Comparison of ENCODE assay signal across 18 cellular contexts in genomic region chr5:157750320-157750719, GRCh38. TPM values are rescaled to one million over a fixed set of nuclear protein-coding genes. Genes with fewer than 3 reads are reported as not detected.
DNase-seq lines count a peak whose midpoint lies in the region; ATAC-seq, FAIRE-seq and TF ChIP-seq lines count a peak whose summit lies in the region.
"Had no signal": no experiment of that assay in that cellular context is flagged by ENCODE, and none has a peak within 500 bp of the region (broad histone marks: within the 10 kb centered on the region; RNA-seq: fewer than 3 reads in every experiment).

No MANE protein-coding gene starts in this region.

- POLR2A ChIA-PET in HepG2 (lab: Yijun Ruan, JAX), result no interaction called here

- TF ChIP-seq EP300 in HepG2 (IDR thresholded peaks at IDR 0.05; ENCODE audit: low read depth in 2 of 2, low read length in 2 of 2) (no peak), HepG2 (CRISPR knock-in tag; IDR thresholded peaks at IDR 0.05; ENCODE audit: borderline replicate concordance) (no peak)

- no peak for TF ChIP-seq POLR2A in HepG2 (IDR thresholded peaks at IDR 0.05; ENCODE audit: insufficient read depth in 1 of 2, low read depth in 2 of 2, low read length in 2 of 2)

- in situ Hi-C loops in HepG2 (cut with HindIII; ENCODE audit: extremely low pct_ligation_motif_present, low pct_unique_long_range_greater_than_20kb), result no loop called here

- TF ChIP-seq RAD21 in HepG2 (CRISPR knock-in tag; IDR thresholded peaks at IDR 0.05), result no peak

- no peaks in the 10 kb centered on the region for H3K27me3 ChIP-seq in HepG2 (ENCODE audit: control insufficient read depth in 1 of 2, insufficient read depth in 2 of 2, low read length in 2 of 2)
- H3K27me3 ChIP-seq: SJCRH30, tibial artery had no signal

- peaks cover 20% of the 10 kb centered on the region for H3K4me1 ChIP-seq in HepG2 (ENCODE audit: insufficient read depth, low read length)

- no peak overlapping the region for H3K9ac ChIP-seq in HepG2 (ENCODE audit: insufficient read depth, low read depth, low read length)

- no peak for TF ChIP-seq CTCF in choroid plexus epithelial cell (conservative IDR thresholded peaks at IDR 0.05; ENCODE audit: low read depth, low read length)
- no peak for TF ChIP-seq CTCF in HepG2 (CRISPR knock-in tag; IDR thresholded peaks at IDR 0.05)

- CTCF ChIA-PET in HepG2 (lab: Yijun Ruan, JAX; ENCODE audit: low intra/inter-chr PET ratio, low total read pairs), result no interaction called here

- H3K27ac ChIP-seq in HepG2 (ENCODE audit: extremely low read length, insufficient read depth, low read length), result no peak overlapping the region
- H3K27ac ChIP-seq: SJCRH30, tibial artery had no signal

- H2AFZ ChIP-seq in HepG2 (ENCODE audit: low read length), result no peak overlapping the region

- intact Hi-C loops in HepG2 (cut with micrococcal nuclease; ENCODE audit: unreplicated experiment), result no loop called here

- no TSS peak for BruUV-seq in HepG2 (replicated peaks; lab: Mats Ljungman, UMichigan)

- no peak overlapping the region for H3K4me2 ChIP-seq in HepG2 (ENCODE audit: low read depth, low read length)

- ATAC-seq in HepG2, result peak; percentile 51; the same call in 2 of the 3 replicates
- ATAC-seq in GM19324 (IDR thresholded peaks at IDR 0.05; ENCODE audit: low FRiP score, unreplicated experiment), result no peak
- no peak for ATAC-seq in GM21619 (IDR thresholded peaks at IDR 0.05; ENCODE audit: unreplicated experiment)
- ATAC-seq: naive thymus-derived CD8-positive, alpha-beta T cell had no signal

- peaks cover 4 to 17% of the 10 kb centered on the region in 2 experiments; a peak in 4 of 5 replicates for H3K36me3 ChIP-seq in HepG2 (replicated peaks in 1 of 2; ENCODE audit: control insufficient read depth in 1 of 2, insufficient read depth in 2 of 2, low read length in 2 of 2)

- no peaks in the 10 kb centered on the region for H4K20me1 ChIP-seq in HepG2 (ENCODE audit: insufficient read depth, low read length)

- H3K4me3 ChIP-seq in choroid plexus epithelial cell (ENCODE audit: low read depth, low read length), result no peak overlapping the region
- no peak overlapping the region for H3K4me3 ChIP-seq in HepG2 (replicated peaks in 1 of 3; ENCODE audit: insufficient read depth in 1 of 3, low read depth in 2 of 3, low read length in 3 of 3)
- H3K4me3 ChIP-seq: SJCRH30, tibial artery had no signal

- FAIRE-seq in HTR-8/SVneo (lab: Jason Lieb, UNC) (no peak), HepG2 (lab: Jason Lieb, UNC) (no peak)
- FAIRE-seq: D721Med had no signal

- 97% methylated on average over 1 of the region's 1 CpG for WGBS in HepG2 (ENCODE audit: low lambda C conversion rate)

- no peaks in the 10 kb centered on the region for H3K9me3 ChIP-seq in HepG2 (ENCODE audit: low read length)
- H3K9me3 ChIP-seq: SJCRH30, tibial artery had no signal

- peak; percentile 40 for DNase-seq in AG08395 (ENCODE audit: low spot score)
- DNase-seq in HTR-8/SVneo (ENCODE audit: insufficient read length, low spot score), result peak; percentile 61
- peak; percentile 70 for DNase-seq in choroid plexus epithelial cell (ENCODE audit: low read depth)
- DNase-seq in HepG2 (ENCODE audit: low spot score), result no peak
- DNase-seq in NCI-H1048 (lab: John Stamatoyannopoulos, UW), result no peak
- DNase-seq in germinal center (ENCODE audit: low spot score), result no peak
- DNase-seq: activated CD4-positive, alpha-beta T cell treated with anti-CD3 and anti-CD28 coated beads, Interleukin-2, amount 50 U/mL, for 4 hours; erythroblast; GOT3; naive thymus-derived CD8-positive, alpha-beta T cell; NK-92 treated with Interleukin-12 subunit alpha and Interleukin-12 subunit beta, amount 100 ng/mL, for 24 hours; SJCRH30; stimulated activated CD4-positive, alpha-beta T cell treated with anti-CD3 and anti-CD28 coated beads, Interleukin-2, amount 100 ng/mL, for 48 hours; stimulated activated CD8-positive, alpha-beta memory T cell treated with anti-CD3 and anti-CD28 coated beads, Interleukin-4, amount 100 ng/mL, for 48 hours; tibial artery had no signal

- H3K79me2 ChIP-seq in HepG2 (ENCODE audit: insufficient read depth, low read length), result no peaks in the 10 kb centered on the region

TF ChIP-seq in HepG2, 621 proteins besides CTCF, POLR2A, EP300 and RAD21:
- TF ChIP-seq SP5 (CRISPR knock-in tag; IDR thresholded peaks at IDR 0.05; ENCODE audit: borderline replicate concordance, low read depth) (no peak), HNF4A (CRISPR knock-in tag; IDR thresholded peaks at IDR 0.05) (0 out of 2 replicates have a peak, but pooled peaks have one; percentile 18), MYNN (CRISPR knock-in tag; IDR thresholded peaks at IDR 0.05; ENCODE audit: low read depth) (no peak)

RNA-seq across cellular contexts. Expression of gene LSM11, which starts 6.8 kb away (rescaled TPM):
- total RNA-seq in HepG2 (2016; rRNA removed; fragmentation: Illumina TruSeq; extraction: Trizol), result 7.2 and 9.9 TPM in 2 replicates
- total RNA-seq in HepG2 (2016; cell fraction: cytosol; rRNA removed; fragmentation: Illumina TruSeq; extraction: Trizol; ENCODE audit: low read depth), result 0.97 and 1.1 TPM in 2 replicates
- total RNA-seq in HepG2 (2016; cell fraction: insoluble cytoplasmic fraction; rRNA removed; fragmentation: Illumina TruSeq; extraction: Trizol), result 7.2 and 9.4 TPM in 2 replicates
- total RNA-seq in HepG2 (2016; cell fraction: membrane; rRNA removed; fragmentation: Illumina TruSeq; extraction: Trizol), result 4.1 and 4.9 TPM in 2 replicates
- total RNA-seq in HepG2 (2016; cell fraction: nucleus; rRNA removed; fragmentation: Illumina TruSeq; extraction: Trizol), result 5.1 and 5.6 TPM in 2 replicates
- 3.3 and 4.5 TPM in 2 replicates for polyA plus RNA-seq in HepG2 (2011; rRNA removed)
- polyA plus RNA-seq in HepG2 (2011; cell fraction: cytosol; rRNA removed), result 2.3 and 2.8 TPM in 2 replicates
- 2.7 and 3.3 TPM in 2 replicates for polyA plus RNA-seq in HepG2 (2011; cell fraction: nucleus; rRNA removed)
- 3.3 and 4.6 TPM in 2 replicates for polyA plus RNA-seq in HepG2 (2012)
- polyA plus RNA-seq in HepG2 (2016; cell fraction: cytosol; fragmentation: Illumina TruSeq; extraction: Trizol; ENCODE audit: low read depth), result 0.75 and 0.80 TPM in 2 replicates
- polyA plus RNA-seq in HepG2 (2016; cell fraction: insoluble cytoplasmic fraction; fragmentation: Illumina TruSeq; extraction: Trizol; ENCODE audit: low read depth), result 6.0 and 6.6 TPM in 2 replicates
- polyA plus RNA-seq in HepG2 (2016; cell fraction: membrane; fragmentation: Illumina TruSeq; extraction: Trizol; ENCODE audit: low read depth), result 1.6 and 1.9 TPM in 2 replicates
- polyA plus RNA-seq in HepG2 (2016; cell fraction: nucleus; fragmentation: Illumina TruSeq; extraction: Trizol; ENCODE audit: insufficient read depth, low read depth), result 6.6 and 6.9 TPM in 2 replicates
- polyA minus RNA-seq in HepG2 (2011; rRNA and poly(A)+ RNA removed; ENCODE audit: low replicate concordance), result 5.8 and 7.3 TPM in 2 replicates
- polyA minus RNA-seq in HepG2 (2011; cell fraction: cytosol; rRNA and poly(A)+ RNA removed), result 4.1 and 5.1 TPM in 2 replicates
- 3.5 and 3.6 TPM in 2 replicates for polyA minus RNA-seq in HepG2 (2011; cell fraction: nucleus; rRNA and poly(A)+ RNA removed)

RNA-seq across cellular contexts. Expression of gene THG1L, which starts 19.1 kb away (rescaled TPM):
- 16.6 and 21.7 TPM in 2 replicates for total RNA-seq in HepG2 (2016; rRNA removed; fragmentation: Illumina TruSeq; extraction: Trizol)
- total RNA-seq in HepG2 (2016; cell fraction: cytosol; rRNA removed; fragmentation: Illumina TruSeq; extraction: Trizol; ENCODE audit: low read depth), result 6.2 and 8.9 TPM in 2 replicates
- 16.7 and 23.3 TPM in 2 replicates for total RNA-seq in HepG2 (2016; cell fraction: insoluble cytoplasmic fraction; rRNA removed; fragmentation: Illumina TruSeq; extraction: Trizol)
- 17.6 and 19.1 TPM in 2 replicates for total RNA-seq in HepG2 (2016; cell fraction: membrane; rRNA removed; fragmentation: Illumina TruSeq; extraction: Trizol)
- total RNA-seq in HepG2 (2016; cell fraction: nucleus; rRNA removed; fragmentation: Illumina TruSeq; extraction: Trizol), result 8.0 and 8.3 TPM in 2 replicates
- 13.8 and 17.2 TPM in 2 replicates for polyA plus RNA-seq in HepG2 (2011; rRNA removed)
- polyA plus RNA-seq in HepG2 (2011; cell fraction: cytosol; rRNA removed), result 15.0 and 15.5 TPM in 2 replicates
- polyA plus RNA-seq in HepG2 (2011; cell fraction: nucleus; rRNA removed), result 3.8 and 6.5 TPM in 2 replicates
- 17.7 and 18.9 TPM in 2 replicates for polyA plus RNA-seq in HepG2 (2012)
- polyA plus RNA-seq in HepG2 (2016; cell fraction: cytosol; fragmentation: Illumina TruSeq; extraction: Trizol; ENCODE audit: low read depth), result 11.6 and 13.8 TPM in 2 replicates
- polyA plus RNA-seq in HepG2 (2016; cell fraction: insoluble cytoplasmic fraction; fragmentation: Illumina TruSeq; extraction: Trizol; ENCODE audit: low read depth), result 24.1 and 27.8 TPM in 2 replicates
- polyA plus RNA-seq in HepG2 (2016; cell fraction: membrane; fragmentation: Illumina TruSeq; extraction: Trizol; ENCODE audit: low read depth), result 19.7 and 24.1 TPM in 2 replicates
- polyA plus RNA-seq in HepG2 (2016; cell fraction: nucleus; fragmentation: Illumina TruSeq; extraction: Trizol; ENCODE audit: insufficient read depth, low read depth), result 15.7 and 15.8 TPM in 2 replicates
- polyA minus RNA-seq in HepG2 (2011; rRNA and poly(A)+ RNA removed; ENCODE audit: low replicate concordance), result 36.1 and 50.0 TPM in 2 replicates
- 12.7 and 15.7 TPM in 2 replicates for polyA minus RNA-seq in HepG2 (2011; cell fraction: cytosol; rRNA and poly(A)+ RNA removed)
- polyA minus RNA-seq in HepG2 (2011; cell fraction: nucleus; rRNA and poly(A)+ RNA removed), result 12.0 and 13.2 TPM in 2 replicates

Comparison
In these comparisons a context has a peak if more than half of its experiments do, and no peak if none do; other contexts are left out.
1. DNase-seq: peak in AG08395 (single experiment), HTR-8/SVneo (single experiment) and choroid plexus epithelial cell (single experiment); none in HepG2 (single experiment), NCI-H1048 (single experiment) and germinal center (single experiment).